ENCODE assay signal across 8 cellular contexts in the genomic region with DNA sequence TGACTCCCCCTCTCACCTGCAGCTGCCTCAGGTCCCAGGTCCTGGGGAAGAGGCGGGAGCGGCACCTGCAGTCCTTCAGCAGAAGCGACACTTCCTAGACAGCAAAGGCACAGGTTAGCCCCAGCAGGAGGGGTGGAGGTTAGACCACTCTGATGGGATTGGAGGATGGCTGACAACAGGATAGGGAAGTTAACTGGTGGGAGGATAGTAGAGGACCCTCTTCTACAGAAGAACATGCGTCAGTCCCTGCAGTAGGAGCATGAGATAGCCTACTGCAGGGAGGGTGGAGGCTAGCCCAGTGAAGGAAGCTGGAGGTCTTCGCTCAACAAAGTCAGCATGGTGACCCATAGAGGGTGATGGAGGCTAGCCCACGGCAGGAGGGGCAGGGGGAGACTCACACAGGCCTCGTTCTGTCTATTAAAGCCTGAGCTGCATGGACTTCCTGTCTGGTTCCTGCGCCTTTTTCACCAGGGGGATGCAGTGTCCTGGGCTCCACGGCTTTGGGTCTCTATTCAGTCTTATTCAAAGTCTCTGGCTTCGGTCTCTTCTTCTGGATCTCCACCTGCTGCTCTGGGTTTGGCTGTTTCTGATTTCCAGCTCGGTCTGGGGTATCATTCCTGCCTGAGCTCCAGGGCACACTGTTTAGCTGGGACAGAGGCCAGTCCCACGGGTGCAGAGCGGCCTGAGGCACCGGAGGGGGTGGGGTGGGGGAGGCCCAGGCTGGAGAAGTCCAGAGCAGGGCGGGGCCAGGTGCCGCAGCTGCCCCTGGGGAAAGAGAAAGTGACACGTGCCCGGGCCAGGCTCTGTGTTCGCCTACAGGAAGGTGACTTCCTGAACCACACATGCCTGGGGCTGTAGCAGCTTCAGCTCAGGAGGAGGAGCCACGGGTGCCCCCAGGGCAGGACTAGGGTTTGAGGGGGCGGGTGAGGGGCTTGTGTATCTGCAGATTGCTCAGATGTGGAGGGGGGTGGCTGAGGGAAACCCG. TPM values are rescaled to one million over a fixed set of nuclear protein-coding genes. Genes with fewer than 3 reads are reported as not detected.
DNase-seq lines count a peak whose midpoint lies in the region; ATAC-seq and TF ChIP-seq lines count a peak whose summit lies in the region.

No MANE protein-coding gene starts in this region.

- H3F3A ChIP-seq in OCI-LY1 (ENCODE audit: insufficient read depth, low read length) = no peaks in the 10 kb centered on the region

- no peaks in the 10 kb centered on the region for H4K20me1 ChIP-seq in OCI-LY1 (ENCODE audit: insufficient read depth, low read length)
- H4K20me1 ChIP-seq in osteoblast (ENCODE audit: insufficient read depth, low read length) = no peaks in the 10 kb centered on the region

- H3K36me3 ChIP-seq in OCI-LY1 (ENCODE audit: insufficient read depth, low read length) = no peaks in the 10 kb centered on the region
- no peaks in the 10 kb centered on the region for H3K36me3 ChIP-seq in osteoblast (ENCODE audit: insufficient read depth, low read length)
- H3K36me3 ChIP-seq in aorta (ENCODE audit: control insufficient read depth in 1 of 2, insufficient read depth in 2 of 2, low read length in 1 of 2) = no peaks in the 10 kb centered on the region

- H2AFZ ChIP-seq in OCI-LY1 (ENCODE audit: low read length) (no peak overlapping the region), osteoblast (ENCODE audit: low read length) (no peak overlapping the region)

- no peak overlapping the region for H3K9ac ChIP-seq in OCI-LY1 (ENCODE audit: low read length)

- H3K9me3 ChIP-seq in OCI-LY1 (ENCODE audit: low read length) (no peaks in the 10 kb centered on the region), osteoblast (ENCODE audit: low read depth, low read length) (no peaks in the 10 kb centered on the region), aorta (ENCODE audit: control insufficient read depth, low read length) (no peaks in the 10 kb centered on the region)

- H3K27me3 ChIP-seq in OCI-LY1 (ENCODE audit: insufficient read depth, low read length) (no peaks in the 10 kb centered on the region), osteoblast (ENCODE audit: insufficient read depth, low read length) (peaks cover 5% of the 10 kb centered on the region), aorta (ENCODE audit: control insufficient read depth in 1 of 2, insufficient read depth in 2 of 2, low read length in 1 of 2) (no peaks in the 10 kb centered on the region), dorsolateral prefrontal cortex (peaks cover 0 to 15% (median 0%) of the 10 kb centered on the region in 45 donors)

- H3K4me3 ChIP-seq in OCI-LY1 (ENCODE audit: low read depth, low read length, poor library complexity, severe bottlenecking) (no peak overlapping the region), osteoblast (ENCODE audit: insufficient read depth, low read length) (no peak overlapping the region), aorta (ENCODE audit: low read length in 2 of 2) (no peak overlapping the region), dorsolateral prefrontal cortex (no peak overlapping the region)

- H3K79me2 ChIP-seq in OCI-LY1 (ENCODE audit: insufficient read depth, low read length) (no peaks in the 10 kb centered on the region), osteoblast (ENCODE audit: insufficient read depth, low read length) (no peaks in the 10 kb centered on the region)

- ATAC-seq in GM19468 (IDR thresholded peaks at IDR 0.05; ENCODE audit: extremely low read depth, unreplicated experiment) (peak; percentile 58), aorta (ENCODE audit: low FRiP score) (no peak), HG03460 (IDR thresholded peaks at IDR 0.05; ENCODE audit: unreplicated experiment) (no peak)

- H3K9me2 ChIP-seq in OCI-LY1 (ENCODE audit: low read depth, low read length) = no peaks in the 10 kb centered on the region

- TF ChIP-seq CTCF in OCI-LY1 (IDR thresholded peaks at IDR 0.05; ENCODE audit: low read length) = no peak
- TF ChIP-seq CTCF in osteoblast (IDR thresholded peaks at IDR 0.05; ENCODE audit: extremely low read depth, low read depth, low read length) = no peak
- TF ChIP-seq CTCF in dorsolateral prefrontal cortex (IDR thresholded peaks at IDR 0.05 in 54 of 56, conservative IDR thresholded peaks at IDR 0.05 in 2 of 56; ENCODE audit: low read depth in 1 of 56, partially characterized antibody in 56 of 56) = no peak

- H3K4me2 ChIP-seq in OCI-LY1 (ENCODE audit: low read length) = peak overlapping the region; percentile 43
- no peak overlapping the region for H3K4me2 ChIP-seq in osteoblast (ENCODE audit: insufficient read depth, low read length)

- 35 to 38% methylated on average over 22 of the region's 22 CpGs for WGBS in aorta, 2 donors

- intact Hi-C loops in aorta (cut with DNase I) (no loop called here), dorsolateral prefrontal cortex (cut with DNase I) (no loop called here)

- peaks cover 8% of the 10 kb centered on the region for H3K4me1 ChIP-seq in OCI-LY1 (ENCODE audit: insufficient read depth, low read length, severe bottlenecking)
- H3K4me1 ChIP-seq in osteoblast (ENCODE audit: insufficient read depth, low read length) = no peaks in the 10 kb centered on the region
- no peaks in the 10 kb centered on the region for H3K4me1 ChIP-seq in aorta (ENCODE audit: control insufficient read depth in 1 of 2, insufficient read depth in 2 of 2, low read length in 2 of 2)

- H3K27ac ChIP-seq in OCI-LY1 (ENCODE audit: low read depth, low read length, poor library complexity, severe bottlenecking) = no peak overlapping the region
- H3K27ac ChIP-seq in osteoblast (ENCODE audit: low read depth, low read length) = no peak overlapping the region
- no peak overlapping the region for H3K27ac ChIP-seq in aorta (ENCODE audit: low read depth in 1 of 2, low read length in 2 of 2)
- H3K27ac ChIP-seq in dorsolateral prefrontal cortex = no peak overlapping the region

- DNase-seq in CMK (ENCODE audit: low read depth) (peak; percentile 30), osteoblast (ENCODE audit: insufficient read length, low spot score, missing footprints) (peak; percentile 52), aorta (no peak), dorsolateral prefrontal cortex (no peak)
- DNase-seq in activated naive CD4-positive, alpha-beta T cell treated with Interleukin-2 at 50 U/mL for 16 hours = peak; percentile 41

RNA-seq across cellular contexts. Expression of a gene that starts 7.3 kb away (rescaled TPM):
- not detected in 2 replicates for total RNA-seq in osteoblast
- not detected for total RNA-seq in aorta
- polyA plus RNA-seq in aorta = not detected
- under 1 TPM in 2 of 120 experiments, not detected in 118; 0.65 to 0.76 TPM for total RNA-seq in dorsolateral prefrontal cortex

RNA-seq across cellular contexts. Expression of a gene that starts 11.2 kb away (rescaled TPM):
- total RNA-seq in osteoblast (not detected in 2 replicates), aorta (not detected), dorsolateral prefrontal cortex (under 1 TPM in 2 of 120 experiments, not detected in 118; 0.51 to 0.62 TPM)
- not detected for polyA plus RNA-seq in aorta

RNA-seq across cellular contexts. Expression of a gene that starts 30.7 kb away (rescaled TPM):
- total RNA-seq in osteoblast (not detected in 2 replicates), aorta (not detected), dorsolateral prefrontal cortex (not detected)
- polyA plus RNA-seq in aorta = not detected

RNA-seq across cellular contexts. Expression of a gene that starts 33.4 kb away (rescaled TPM):
- total RNA-seq in osteoblast (not detected in 2 replicates), aorta (not detected), dorsolateral prefrontal cortex (1 to 10 TPM in 1 of 120 experiments, not detected in 119; 1.0 TPM)
- 1 to 10 TPM in 1 of 2 donors, not detected in 1; 1.6 TPM for polyA plus RNA-seq in aorta

RNA-seq across cellular contexts. Expression of a gene that starts 40.7 kb away (rescaled TPM):
- total RNA-seq in osteoblast (not detected in 2 replicates), aorta (not detected), dorsolateral prefrontal cortex (under 1 TPM in 10 of 120 experiments, not detected in 110; 0.19 to 0.38 (median 0.24) TPM)
- under 1 TPM in 1 of 2 donors, not detected in 1; 0.38 TPM for polyA plus RNA-seq in aorta

Comparison
In these comparisons a context has a peak if more than half of its experiments do, and no peak if none do; other contexts are left out.
1. DNase-seq: peak in CMK (single experiment), activated naive CD4-positive, alpha-beta T cell treated with Interleukin-2 at 50 U/mL for 16 hours (single experiment) and osteoblast (single experiment); none in aorta (0 of 2) and dorsolateral prefrontal cortex (0 of 10).